35 cellular contexts compared by ENCODE assay signal in genomic region chr11:10147195-10147594, GRCh38.
DNase-seq lines count a peak whose midpoint lies in the region; ATAC-seq, FAIRE-seq and TF ChIP-seq lines count a peak whose summit lies in the region.
"Had no signal": no experiment of that assay in that cellular context is flagged by ENCODE, and none has a peak within 500 bp of the region (broad histone marks: within the 10 kb centered on the region; RNA-seq: fewer than 3 reads in every experiment).

No MANE protein-coding gene starts in this region.

- H3K4ac ChIP-seq in trophoblast cell (ENCODE audit: low read depth, low read length) = no peak overlapping the region

- H3K27me3 ChIP-seq in K562 (ENCODE audit: control insufficient read depth in 2 of 2, insufficient read depth in 2 of 2, low read length in 2 of 2) (no peaks in the 10 kb centered on the region), trophoblast cell (ENCODE audit: insufficient read depth, low read length) (no peaks in the 10 kb centered on the region)
- H3K27me3 ChIP-seq: BE2C; BLaER1; BLaER1 treated with 17β-estradiol and CSF1 and Interleukin-3, amounts not matched to agents 10 nM and 100 nM had no signal

- ATAC-seq in K562 = no peak
- ATAC-seq in GM21529 (IDR thresholded peaks at IDR 0.05; ENCODE audit: unreplicated experiment) = no peak
- ATAC-seq: A549; CD8-positive, alpha-beta T cell had no signal

- H2BK120ac ChIP-seq in trophoblast cell (ENCODE audit: insufficient read depth, low read length, poor library complexity) = no peak overlapping the region

- TF ChIP-seq CTCF in HEK293 (tag by site-specific recombination; IDR thresholded peaks at IDR 0.05) (no peak), K562 (IDR thresholded peaks at IDR 0.05 in 2 of 3, conservative IDR thresholded peaks at IDR 0.05 in 1 of 3; ENCODE audit: insufficient read depth in 2 of 3, low read depth in 1 of 3, low read length in 3 of 3) (no peak)

- no peak overlapping the region for H4K91ac ChIP-seq in trophoblast cell (ENCODE audit: low read depth, low read length)

- DNase-seq in H54 (ENCODE audit: insufficient read length, low spot score) (no peak), K562 (ENCODE audit: extremely low read depth in 1 of 4, low spot score in 3 of 4) (no peak), urothelium cell line (ENCODE audit: low spot score) (no peak), RCC 7860 (ENCODE audit: low spot score) (no peak), T-helper 1 cell (no peak), trophoblast cell (no peak)
- DNase-seq: 8988T; ACHN; AML-193; BE2C; C1 segment of cervical spinal cord; Caco-2; Calu3; CD4-positive, alpha-beta memory T cell; CD4-positive, alpha-beta T cell; CD4-positive, CD25-positive, alpha-beta regulatory T cell; CD8-positive, alpha-beta memory T cell; CD8-positive, alpha-beta T cell; COR-L47; DMS 273 treated with DMSO at 0.1 percent for 48 hours; DMS153; DMS53; DMS79; DMS79 treated with DMSO at 0.1 percent for 48 hours; DND-41; EL had no signal

- H3K36me3 ChIP-seq in HEK293 (ENCODE audit: control insufficient read depth in 2 of 2, insufficient read depth in 1 of 2, low read length in 2 of 2) = no peaks in the 10 kb centered on the region
- no peaks in the 10 kb centered on the region for H3K36me3 ChIP-seq in K562 (ENCODE audit: control insufficient read depth, insufficient read depth, low read length)
- no peaks in the 10 kb centered on the region for H3K36me3 ChIP-seq in trophoblast cell (ENCODE audit: control insufficient read depth in 1 of 2, insufficient read depth in 2 of 2, low read length in 2 of 2)
- H3K36me3 ChIP-seq: BE2C, BLaER1 had no signal

- POLR2A ChIA-PET in HEK293 (lab: Yijun Ruan, JAX) = no interaction called here
- POLR2A ChIA-PET in K562 (lab: Yijun Ruan, JAX) = no interaction called here

- no peak overlapping the region for H4K8ac ChIP-seq in trophoblast cell (ENCODE audit: low read depth, low read length)

- TF ChIP-seq RAD21 in K562 (CRISPR knock-in tag; conservative IDR thresholded peaks at IDR 0.05 in 1 of 2, IDR thresholded peaks at IDR 0.05 in 1 of 2) = no peak

- H3K4me3 ChIP-seq in HEK293 (ENCODE audit: low read depth, low read length) (no peak overlapping the region), K562 (no peak overlapping the region), trophoblast cell (ENCODE audit: low read depth, low read length) (no peak overlapping the region)
- H3K4me3 ChIP-seq: A549; BLaER1; BLaER1 treated with 17β-estradiol and CSF1 and Interleukin-3, amounts not matched to agents 10 nM and 100 nM had no signal

- CTCF ChIA-PET in HEK293 (lab: Yijun Ruan, JAX) (no interaction called here), K562 (lab: Yijun Ruan, JAX; ENCODE audit: low intra/inter-chr PET ratio) (no interaction called here)

- H3K9ac ChIP-seq in K562 (ENCODE audit: insufficient read depth in 1 of 2, low read depth in 2 of 2, low read length in 2 of 2) (no peak overlapping the region), trophoblast cell (ENCODE audit: low read length) (no peak overlapping the region)
- H3K9ac ChIP-seq: BLaER1; BLaER1 treated with 17β-estradiol and CSF1 and Interleukin-3, amounts not matched to agents 10 nM and 100 nM had no signal

- no peaks in the 10 kb centered on the region for H3K9me3 ChIP-seq in HEK293 (ENCODE audit: control insufficient read depth, insufficient read depth, low read depth, low read length)
- no peaks in the 10 kb centered on the region for H3K9me3 ChIP-seq in K562 (replicated peaks; ENCODE audit: control insufficient read depth, insufficient read depth, low read depth, low read length)
- H3K9me3 ChIP-seq in trophoblast cell (ENCODE audit: insufficient read depth, low read depth, low read length) = no peaks in the 10 kb centered on the region
- H3K9me3 ChIP-seq: A549, BE2C, Caco-2 had no signal

- H2AFZ ChIP-seq in K562 (ENCODE audit: low read depth, low read length) (no peak overlapping the region), trophoblast cell (ENCODE audit: insufficient read depth, low read length, poor library complexity) (no peak overlapping the region)

- H3K18ac ChIP-seq in trophoblast cell (ENCODE audit: low read length) = no peak overlapping the region

- in situ Hi-C loops in K562 (cut with MboI) = no loop called here

- no peak overlapping the region for H2BK5ac ChIP-seq in trophoblast cell (ENCODE audit: low read depth, low read length, poor library complexity)

- no TSS peak for BruUV-seq in K562 (replicated peaks; lab: Mats Ljungman, UMichigan)

- FAIRE-seq in H54 (lab: Jason Lieb, UNC) (peak; percentile 53), K562 (lab: Jason Lieb, UNC) (no peak), urothelium cell line (lab: Jason Lieb, UNC) (peak; percentile 58), RCC 7860 (lab: Jason Lieb, UNC) (no peak)
- FAIRE-seq: A204.1, A549, D721Med had no signal

- H2AK5ac ChIP-seq in trophoblast cell (ENCODE audit: low read length) = no peak overlapping the region

- TF ChIP-seq EP300 in K562 (IDR thresholded peaks at IDR 0.05; ENCODE audit: low read length) = no peak

- no peak overlapping the region for H3K23ac ChIP-seq in trophoblast cell (ENCODE audit: low read length)

- H3K4me2 ChIP-seq in K562 (ENCODE audit: insufficient read depth, low read length) (no peak overlapping the region), trophoblast cell (ENCODE audit: low read length) (no peak overlapping the region)
- H3K4me2 ChIP-seq: A549; BLaER1; BLaER1 treated with 17β-estradiol and CSF1 and Interleukin-3, amounts not matched to agents 10 nM and 100 nM had no signal

- H3K27ac ChIP-seq in HEK293 (ENCODE audit: extremely low read depth, low read depth, low read length) = no peak overlapping the region
- no peak overlapping the region for H3K27ac ChIP-seq in K562 (ENCODE audit: extremely low read depth, low read depth, low read length)
- H3K27ac ChIP-seq in trophoblast cell (ENCODE audit: low read depth, low read length) = no peak overlapping the region
- H3K27ac ChIP-seq: 22Rv1; A549; BLaER1; BLaER1 treated with 17β-estradiol and CSF1 and Interleukin-3, amounts not matched to agents 10 nM and 100 nM; C4-2B had no signal

- no peaks in the 10 kb centered on the region for H3K9me1 ChIP-seq in K562 (ENCODE audit: control insufficient read depth, insufficient read depth, low read length)

- no peak overlapping the region for H2BK12ac ChIP-seq in trophoblast cell (ENCODE audit: low read length)

- intact Hi-C loops in K562 (cut with micrococcal nuclease) = no loop called here

- H4K12ac ChIP-seq in trophoblast cell (ENCODE audit: low read depth, low read length) = no peak overlapping the region

- H3K79me2 ChIP-seq in K562 (ENCODE audit: control insufficient read depth, insufficient read depth, low read length) (no peaks in the 10 kb centered on the region), trophoblast cell (ENCODE audit: control insufficient read depth, insufficient read depth, low read length, poor library complexity) (no peaks in the 10 kb centered on the region)

- H3K4me1 ChIP-seq in HEK293 (ENCODE audit: control insufficient read depth, insufficient read depth, low read length) = no peaks in the 10 kb centered on the region
- H3K4me1 ChIP-seq in K562 (replicated peaks in 1 of 2; ENCODE audit: control insufficient read depth in 2 of 2, insufficient read depth in 2 of 2, low read length in 2 of 2) = no peaks in the 10 kb centered on the region
- no peaks in the 10 kb centered on the region for H3K4me1 ChIP-seq in trophoblast cell (ENCODE audit: control insufficient read depth in 1 of 2, insufficient read depth in 2 of 2, low read length in 2 of 2)
- H3K4me1 ChIP-seq: A549, BE2C, BLaER1, Caco-2 had no signal

- no peaks in the 10 kb centered on the region for H3K79me1 ChIP-seq in trophoblast cell (ENCODE audit: low read length)

- TF ChIP-seq POLR2A in H54 (IDR thresholded peaks at IDR 0.05; ENCODE audit: low read depth, low read length) (no peak), K562 (conservative IDR thresholded peaks at IDR 0.05) (no peak)

- no peaks in the 10 kb centered on the region for H4K20me1 ChIP-seq in K562 (replicated peaks; ENCODE audit: control insufficient read depth, insufficient read depth, low read length)
- H4K20me1 ChIP-seq: BLaER1 had no signal

- H3K14ac ChIP-seq in trophoblast cell (ENCODE audit: low read length) = no peak overlapping the region

- 10% methylated on average over 3 of the region's 3 CpGs for WGBS in K562 (ENCODE audit: insufficient coverage, low coverage, missing lambda C conversion rate)
- no CpG with 5 or more reads among the region's 3 CpGs for WGBS in trophoblast cell (ENCODE audit: extremely low coverage, insufficient coverage, insufficient read length)

TF ChIP-seq in HEK293, 187 proteins besides CTCF, POLR2A, EP300 and RAD21:
- TF ChIP-seq MYNN (tag by site-specific recombination; IDR thresholded peaks at IDR 0.05; ENCODE audit: borderline replicate concordance) = no peak
- TF ChIP-seq ZNF146 (tag by site-specific recombination; IDR thresholded peaks at IDR 0.05) = peak; percentile 65
TF ChIP-seq in HEK293: peak in this region for 1.

TF ChIP-seq in K562, 482 proteins besides CTCF, POLR2A, EP300 and RAD21:
- TF ChIP-seq STAT5A (IDR thresholded peaks at IDR 0.05; ENCODE audit: borderline replicate concordance, low read length) (no peak), RBM25 (IDR thresholded peaks at IDR 0.05; ENCODE audit: low read depth, low read length, severe bottlenecking) (peak; percentile 14), ZNF146 (CRISPR knock-in tag; IDR thresholded peaks at IDR 0.05; ENCODE audit: unreplicated experiment) (peak; percentile 75)
